8 cellular contexts compared by ENCODE assay signal in the genomic region with DNA sequence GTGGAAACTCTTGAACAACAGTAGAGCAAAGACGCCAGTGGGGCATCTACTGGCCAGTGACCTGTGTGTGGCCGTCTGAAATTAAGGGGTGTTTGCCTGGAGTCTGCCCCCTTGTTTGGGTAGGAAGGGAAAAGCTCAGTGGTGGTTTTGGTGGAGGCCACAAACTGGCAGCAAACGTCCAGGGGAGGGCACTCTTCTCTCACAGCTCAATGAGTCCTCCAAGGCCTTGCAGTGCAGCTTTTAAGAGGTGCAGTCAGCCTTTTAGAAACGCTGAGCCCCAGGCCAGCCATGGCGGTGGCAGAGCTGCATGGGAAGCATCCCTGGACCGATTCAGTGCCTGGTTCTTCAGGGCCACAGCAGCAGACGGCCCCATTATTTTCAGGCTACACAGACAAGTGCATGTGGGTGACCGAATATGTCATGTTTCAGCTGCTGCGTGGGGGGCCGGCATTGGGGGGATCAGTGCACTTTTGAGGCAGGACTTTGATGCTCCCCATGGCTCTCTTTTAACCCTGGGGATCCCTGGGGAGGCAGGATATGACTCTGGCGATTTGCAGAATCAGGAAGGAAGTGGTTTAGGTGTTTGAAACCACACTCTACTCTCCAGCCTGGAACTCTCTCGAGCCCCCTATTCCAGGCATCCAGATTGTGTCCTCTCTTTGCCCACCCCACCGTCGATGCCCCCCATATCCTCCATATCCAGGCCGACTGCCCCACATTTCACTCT.
A peak's percentile ranks its signal among the peaks of the same experiment; 100 is the strongest.
DNase-seq lines count a peak whose midpoint lies in the region; ATAC-seq, FAIRE-seq and TF ChIP-seq lines count a peak whose summit lies in the region.

No MANE protein-coding gene starts in this region.

- peak; percentile 60 for TF ChIP-seq CTCF in GM12873 (IDR thresholded peaks at IDR 0.05; ENCODE audit: insufficient read depth, low read depth, low read length, missing control alignments)
- peak; percentile 41 for TF ChIP-seq CTCF in astrocyte (IDR thresholded peaks at IDR 0.05; ENCODE audit: insufficient read depth, low read depth, low read length)
- TF ChIP-seq CTCF in testis (IDR thresholded peaks at IDR 0.05): peak in 2 of 3 experiments; percentile 25 to 30

- peaks cover 6% of the 10 kb centered on the region for H3K9me3 Mint-ChIP-seq in astrocyte (ENCODE audit: unreplicated experiment)

- H3K27ac ChIP-seq in astrocyte (ENCODE audit: low read depth, low read length) (no peak overlapping the region), testis (no peak overlapping the region)

- no peaks in the 10 kb centered on the region for H3K9me3 ChIP-seq in astrocyte (ENCODE audit: insufficient read depth, low read depth, low read length)
- no peaks in the 10 kb centered on the region for H3K9me3 ChIP-seq in testis

- no peak overlapping the region for H3K4me3 Mint-ChIP-seq in astrocyte (ENCODE audit: unreplicated experiment)

- no peak overlapping the region for H3K27ac Mint-ChIP-seq in astrocyte (ENCODE audit: unreplicated experiment)

- no peak overlapping the region for H3K9ac ChIP-seq in astrocyte (ENCODE audit: low read length)

- H3K79me2 ChIP-seq in astrocyte (ENCODE audit: insufficient read depth, low read length): no peaks in the 10 kb centered on the region

- H3K27me3 ChIP-seq in astrocyte (ENCODE audit: insufficient read depth, low read length) (no peaks in the 10 kb centered on the region), testis (no peaks in the 10 kb centered on the region)

- H3K36me3 ChIP-seq in astrocyte (ENCODE audit: insufficient read depth, low read length): no peaks in the 10 kb centered on the region
- H3K36me3 ChIP-seq in testis (ENCODE audit: low read depth, missing control alignments): no peaks in the 10 kb centered on the region

- DNase-seq in NCI-H146 treated with DMSO at 0.1 percent for 48 hours (lab: John Stamatoyannopoulos, UW; ENCODE audit: unreplicated experiment) (peak; percentile 68), astrocyte (ENCODE audit: low read depth) (peak; percentile 46), iPS-NIHi7 (ENCODE audit: extremely low spot score) (peak; percentile 83), testis (peak; percentile 65), NCI-H2171 treated with DMSO at 0.1 percent for 48 hours (lab: John Stamatoyannopoulos, UW) (no peak)
- no peak for DNase-seq in activated effector memory CD4-positive, alpha-beta T cell treated with anti-CD3 and anti-CD28 coated beads, Interleukin-2, amount 50 U/mL, for 16 hours

- H3K4me1 ChIP-seq in astrocyte (ENCODE audit: insufficient read depth, low read length) (no peaks in the 10 kb centered on the region), testis (no peaks in the 10 kb centered on the region)

- 66 to 76% methylated on average over 11 to 14 of the region's 15 CpGs for WGBS in testis, 2 donors

- no peak for ATAC-seq in GM21423 (IDR thresholded peaks at IDR 0.05; ENCODE audit: unreplicated experiment)

- H4K20me1 ChIP-seq in astrocyte (ENCODE audit: insufficient read depth, low read length): no peaks in the 10 kb centered on the region

- H3K4me3 ChIP-seq in astrocyte (ENCODE audit: insufficient read depth, low read depth, low read length): no peak overlapping the region
- no peak overlapping the region for H3K4me3 ChIP-seq in testis

- peaks cover 4% of the 10 kb centered on the region for H3K4me1 Mint-ChIP-seq in astrocyte (ENCODE audit: low read depth, unreplicated experiment)

- TF ChIP-seq POLR2A in testis (IDR thresholded peaks at IDR 0.05): no peak

- H3K27me3 Mint-ChIP-seq in astrocyte (ENCODE audit: low read depth, unreplicated experiment): peaks cover 29% of the 10 kb centered on the region

- H3K36me3 Mint-ChIP-seq in astrocyte (ENCODE audit: low read depth, unreplicated experiment): no peaks in the 10 kb centered on the region

- intact Hi-C loops in testis (cut with DNase I; ENCODE audit: low total_unique reads): no loop called here

- FAIRE-seq in astrocyte (lab: Jason Lieb, UNC): no peak

- H3K4me2 ChIP-seq in astrocyte (ENCODE audit: low read length): no peak overlapping the region

- no peak overlapping the region for H2AFZ ChIP-seq in astrocyte (ENCODE audit: low read depth, low read length)

Comparison
In these comparisons a context has a peak if more than half of its experiments do, and no peak if none do; other contexts are left out.
1. DNase-seq: peak in NCI-H146 treated with DMSO at 0.1 percent for 48 hours (single experiment), astrocyte (single experiment), iPS-NIHi7 (single experiment) and testis (single experiment); none in activated effector memory CD4-positive, alpha-beta T cell treated with anti-CD3 and anti-CD28 coated beads, Interleukin-2, amount 50 U/mL, for 16 hours (single experiment) and NCI-H2171 treated with DMSO at 0.1 percent for 48 hours (single experiment).
2. Peak in every context shown above with its lines, with median percentiles within 50 percentile points of each other: CTCF ChIP-seq.